In genomic region chr7:107580716-107581383, GRCh38 we compare ENCODE assay signal across 8 cellular contexts. TPM values are rescaled to one million over a fixed set of nuclear protein-coding genes. Genes with fewer than 3 reads are reported as not detected.
DNase-seq lines count a peak whose midpoint lies in the region; ATAC-seq and TF ChIP-seq lines count a peak whose summit lies in the region.

No MANE protein-coding gene starts in this region.

- peak overlapping the region; percentile 76 to 93 (median 82) for H3K4me3 Mint-ChIP-seq in naive thymus-derived CD8-positive, alpha-beta T cell

- H3K36me3 ChIP-seq in BE2C (no peaks in the 10 kb centered on the region; the same call in 1 of the 2 replicates), Karpas-422 (ENCODE audit: insufficient read depth, low read length) (peaks cover 31% of the 10 kb centered on the region)

- H3K79me2 ChIP-seq in Karpas-422 (ENCODE audit: low read length): peaks cover 72% of the 10 kb centered on the region

- TF ChIP-seq CTCF in BE2C (IDR thresholded peaks at IDR 0.05; ENCODE audit: low read depth, low read length) (no peak), coronary artery (IDR thresholded peaks at IDR 0.05) (no peak)

- H3K4me2 ChIP-seq in Karpas-422 (ENCODE audit: low read depth, low read length, poor library complexity, severe bottlenecking): peak overlapping the region; percentile 89

- peak overlapping the region; percentile 18; the same call in 1 of the 2 replicates for H2AFZ ChIP-seq in Karpas-422 (ENCODE audit: low read length)

- POLR2A ChIA-PET in naive thymus-derived CD8-positive, alpha-beta T cell (lab: Charles Lee): interaction anchor here (0.7 to 2.0 kb wide), 4 partner anchors 10 to 163 kb away, joined by 3 to 10 read pairs (median 4); partner anchors contain the start of genes CBLL1, COG5 and DUS4L

- peak overlapping the region; percentile 88 for H3K4me3 ChIP-seq in BE2C (ENCODE audit: low read depth, low read length)
- peak overlapping the region; percentile 98 for H3K4me3 ChIP-seq in Karpas-422 (ENCODE audit: low read length)
- H3K4me3 ChIP-seq in coronary artery: peak overlapping the region; percentile 91

- H3K36me3 Mint-ChIP-seq in naive thymus-derived CD8-positive, alpha-beta T cell: peaks cover 0 to 13% (median 10%) of the 10 kb centered on the region in 3 donors

- peak overlapping the region; percentile 90 for H3K9ac ChIP-seq in Karpas-422 (ENCODE audit: low read length)

- peaks cover 3 to 31% (median 18%) of the 10 kb centered on the region in 4 donors for H3K4me1 Mint-ChIP-seq in naive thymus-derived CD8-positive, alpha-beta T cell

- H4K20me1 ChIP-seq in Karpas-422 (ENCODE audit: insufficient read depth, low read depth, low read length): no peaks in the 10 kb centered on the region

- no peak for ATAC-seq in naive thymus-derived CD8-positive, alpha-beta T cell
- ATAC-seq in HG03025 (IDR thresholded peaks at IDR 0.05; ENCODE audit: low FRiP score, unreplicated experiment): no peak

- no peaks in the 10 kb centered on the region for H3K9me2 ChIP-seq in Karpas-422 (replicated peaks; ENCODE audit: insufficient read depth, low read length)

- H3K27ac Mint-ChIP-seq in naive thymus-derived CD8-positive, alpha-beta T cell: peak overlapping the region in 9 of 10 donors; percentile 43 to 85 (median 70)

- H3K9me3 Mint-ChIP-seq in naive thymus-derived CD8-positive, alpha-beta T cell: no peaks in the 10 kb centered on the region

- no peaks in the 10 kb centered on the region for H3K27me3 ChIP-seq in BE2C
- no peaks in the 10 kb centered on the region for H3K27me3 ChIP-seq in Karpas-422 (ENCODE audit: low read length)

- no peaks in the 10 kb centered on the region; the same call in 1 of the 2 replicates for H3K4me1 ChIP-seq in BE2C
- peaks cover 39% of the 10 kb centered on the region for H3K4me1 ChIP-seq in Karpas-422 (ENCODE audit: low read length)

- DNase-seq in BE2C (no peak), Karpas-422 (peak; percentile 65), coronary artery (ENCODE audit: low spot score) (no peak), dermis blood vessel endothelial cell (no peak), NCI-H2107 treated with DMSO at 0.1 percent for 48 hours (lab: John Stamatoyannopoulos, UW; ENCODE audit: unreplicated experiment) (no peak), GM03348 (ENCODE audit: low spot score) (no peak)
- no peak for DNase-seq in naive thymus-derived CD8-positive, alpha-beta T cell

- no peaks in the 10 kb centered on the region for H3K27me3 Mint-ChIP-seq in naive thymus-derived CD8-positive, alpha-beta T cell

- H3K9me3 ChIP-seq in BE2C (no peaks in the 10 kb centered on the region), Karpas-422 (ENCODE audit: low read length) (no peaks in the 10 kb centered on the region)

- H3K27ac ChIP-seq in Karpas-422 (ENCODE audit: low read length) (peak overlapping the region; percentile 25), coronary artery (peak overlapping the region; percentile 96 to 98)

RNA-seq across cellular contexts. Expression of gene BCAP29, which starts 0.8 kb away (rescaled TPM):
- 22.2 TPM for polyA plus RNA-seq in BE2C (2012; ENCODE audit: insufficient read depth, insufficient read length, low read depth)
- 38.7 and 116 TPM in 2 replicates for total RNA-seq in Karpas-422 (2014; rRNA removed; shearing (Covaris generic); ENCODE audit: low replicate concordance)
- total RNA-seq in naive thymus-derived CD8-positive, alpha-beta T cell: 10 to 100 TPM; 15.6 to 17.6 TPM
- polyA plus RNA-seq in naive thymus-derived CD8-positive, alpha-beta T cell: 10 to 100 TPM; 26.1 to 49.3 (median 28.1) TPM
- 98.2 and 109 TPM in 2 replicates for total RNA-seq in dermis blood vessel endothelial cell

RNA-seq across cellular contexts. Expression of gene DUS4L, which starts 17.1 kb away (rescaled TPM):
- polyA plus RNA-seq in BE2C (2012; ENCODE audit: insufficient read depth, insufficient read length, low read depth): 3.7 TPM
- 24.4 and 26.5 TPM in 2 replicates for total RNA-seq in Karpas-422 (2014; rRNA removed; shearing (Covaris generic); ENCODE audit: low replicate concordance)
- total RNA-seq in naive thymus-derived CD8-positive, alpha-beta T cell: 10 to 100 TPM; 14.1 to 17.6 TPM
- 1 to 10 TPM; 5.6 to 9.5 (median 9.0) TPM for polyA plus RNA-seq in naive thymus-derived CD8-positive, alpha-beta T cell
- 4.9 and 6.1 TPM in 2 replicates for total RNA-seq in dermis blood vessel endothelial cell

RNA-seq across cellular contexts. Expression of gene COG5, which starts 17.1 kb away (rescaled TPM):
- 12.8 TPM for polyA plus RNA-seq in BE2C (2012; ENCODE audit: insufficient read depth, insufficient read length, low read depth)
- total RNA-seq in Karpas-422 (2014; rRNA removed; shearing (Covaris generic); ENCODE audit: low replicate concordance): 56.1 and 78.0 TPM in 2 replicates
- 10 to 100 TPM; 62.1 to 64.6 TPM for total RNA-seq in naive thymus-derived CD8-positive, alpha-beta T cell
- 10 to 100 TPM; 24.3 to 30.9 (median 29.6) TPM for polyA plus RNA-seq in naive thymus-derived CD8-positive, alpha-beta T cell
- total RNA-seq in dermis blood vessel endothelial cell: 34.7 and 59.9 TPM in 2 replicates
